In the genomic region with DNA sequence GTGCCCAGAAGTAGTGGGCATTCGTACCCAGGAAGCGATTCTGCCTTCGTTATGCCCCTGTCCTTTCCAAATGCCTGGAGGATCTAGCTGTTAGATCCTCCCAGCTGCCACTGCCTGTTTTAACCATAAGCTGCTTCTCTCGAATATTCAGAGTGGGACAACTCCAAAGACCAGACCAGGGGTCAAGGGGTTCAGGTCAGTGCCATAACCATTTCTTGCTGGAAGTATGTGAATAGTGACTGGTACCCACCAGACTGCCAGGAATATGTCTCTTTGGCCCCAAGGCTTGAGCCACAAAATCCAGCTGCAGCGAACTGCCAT, we compare ENCODE assay signal across 8 cellular contexts. TPM values are rescaled to one million over a fixed set of nuclear protein-coding genes. Genes with fewer than 3 reads are reported as not detected.
DNase-seq lines count a peak whose midpoint lies in the region; ATAC-seq, FAIRE-seq and TF ChIP-seq lines count a peak whose summit lies in the region.

No MANE protein-coding gene starts in this region.

- peaks cover 38% of the 10 kb centered on the region for H3K4me1 ChIP-seq in DND-41 (ENCODE audit: insufficient read depth, low read length)
- H3K4me1 ChIP-seq in esophagus (ENCODE audit: control insufficient read depth in 2 of 2, insufficient read depth in 2 of 2, low read length in 1 of 2), result peaks cover 0 to 5% of the 10 kb centered on the region in 2 donors
- H3K4me1 ChIP-seq in pancreas, result peaks cover 8 to 14% (median 12%) of the 10 kb centered on the region in 3 donors

- FAIRE-seq in pancreas (lab: Jason Lieb, UNC), result no peak

- ATAC-seq in DND-41 (ENCODE audit: insufficient read depth, low read depth) (no peak), pancreas (no peak), HG03159 (IDR thresholded peaks at IDR 0.05; ENCODE audit: unreplicated experiment) (no peak), GM21723 (IDR thresholded peaks at IDR 0.05; ENCODE audit: unreplicated experiment) (no peak)

- H3K36me3 ChIP-seq in DND-41 (ENCODE audit: insufficient read depth, low read length) (peaks cover 18% of the 10 kb centered on the region), esophagus (ENCODE audit: control insufficient read depth in 2 of 2, insufficient read depth in 2 of 2, low read length in 1 of 2) (peaks cover 3 to 9% of the 10 kb centered on the region in 2 donors), pancreas (peaks cover 0 to 3% (median 0%) of the 10 kb centered on the region in 3 donors)

- peak overlapping the region; percentile 70 to 87; a peak in 3 of 4 replicates for H3K4me3 ChIP-seq in DND-41 (ENCODE audit: low read depth in 1 of 2, low read length in 2 of 2)
- H3K4me3 ChIP-seq in esophagus (ENCODE audit: low read depth in 1 of 2, low read length in 2 of 2), result peak overlapping the region; percentile 82 to 99
- peak overlapping the region; percentile 54 to 94 (median 79) for H3K4me3 ChIP-seq in pancreas

- DNase-seq in DND-41 (no peak), RWPE1 (ENCODE audit: low spot score) (no peak), pancreas (no peak), NCI-H2227 treated with DMSO at 0.1 percent for 48 hours (lab: John Stamatoyannopoulos, UW) (no peak)
- DNase-seq in activated CD4-positive, alpha-beta T cell treated with anti-CD3 and anti-CD28 coated beads for 48 hours, result no peak

- peak overlapping the region; percentile 98 for H3K4me2 ChIP-seq in DND-41 (ENCODE audit: insufficient read depth, low read length)

- CTCF ChIA-PET in RWPE1 (lab: Yijun Ruan, JAX), result interaction anchor here (0.6 to 1.9 kb wide), 10 partner anchors 9 to 627 kb away, joined by 3 to 9 read pairs (median 4); a partner anchor contains a TSS

- POLR2A ChIA-PET in RWPE1 (lab: Yijun Ruan, JAX; ENCODE audit: low non-redundant PET), result no interaction called here

- peak; percentile 1 for TF ChIP-seq CTCF in DND-41 (IDR thresholded peaks at IDR 0.05; ENCODE audit: borderline replicate concordance, extremely low read depth, low read length, poor library complexity, severe bottlenecking)
- TF ChIP-seq CTCF in RWPE1 (conservative IDR thresholded peaks at IDR 0.05; ENCODE audit: low read depth), result peak; percentile 37
- peak in 1 of 4 donors; percentile 12 for TF ChIP-seq CTCF in pancreas (IDR thresholded peaks at IDR 0.05)

- intact Hi-C loops in pancreas (cut with DNase I), result no loop called here

- peak overlapping the region; percentile 81 for H3K9ac ChIP-seq in DND-41 (ENCODE audit: low read depth, low read length)

- H3K9me3 ChIP-seq in DND-41 (ENCODE audit: insufficient read depth, low read length, severe bottlenecking), result no peaks in the 10 kb centered on the region
- no peaks in the 10 kb centered on the region for H3K9me3 ChIP-seq in esophagus (ENCODE audit: control insufficient read depth in 2 of 2, insufficient read depth in 1 of 2, low read depth in 1 of 2, low read length in 1 of 2)
- no peaks in the 10 kb centered on the region for H3K9me3 ChIP-seq in pancreas

- H3K27me3 ChIP-seq in DND-41 (ENCODE audit: insufficient read depth, low read length, poor library complexity), result no peaks in the 10 kb centered on the region
- H3K27me3 ChIP-seq in esophagus (ENCODE audit: control insufficient read depth in 1 of 2, insufficient read depth in 2 of 2, low read length in 2 of 2), result no peaks in the 10 kb centered on the region
- no peaks in the 10 kb centered on the region for H3K27me3 ChIP-seq in pancreas

- 17 to 19% methylated on average over 5 of the region's 5 CpGs for WGBS in esophagus, 2 donors
- 22 to 23% methylated on average over 5 of the region's 5 CpGs for WGBS in pancreas, 2 donors

- H2AFZ ChIP-seq in DND-41 (ENCODE audit: low read depth, low read length), result peak overlapping the region; percentile 77

- peaks cover 28% of the 10 kb centered on the region for H3K79me2 ChIP-seq in DND-41 (ENCODE audit: insufficient read depth, low read length)

- peak overlapping the region; percentile 72 for H3K27ac ChIP-seq in DND-41 (ENCODE audit: low read length)
- peak overlapping the region; percentile 90 for H3K27ac ChIP-seq in RWPE1
- H3K27ac ChIP-seq in esophagus (ENCODE audit: low read depth in 2 of 2, low read length in 1 of 2), result peak overlapping the region; percentile 98
- peak overlapping the region; percentile 65 to 91 (median 75) for H3K27ac ChIP-seq in pancreas

- peaks cover 7% of the 10 kb centered on the region; the same call in 1 of the 2 replicates for H4K20me1 ChIP-seq in DND-41 (ENCODE audit: insufficient read depth, low read length)

RNA-seq across cellular contexts. Expression of a gene that starts 0.9 kb away (rescaled TPM):
- polyA plus RNA-seq in esophagus (1 to 10 TPM; 3.2 to 5.6 TPM), pancreas (1 to 10 TPM; 1.4 to 2.0 TPM)
- total RNA-seq in pancreas, result 10 to 100 TPM in 2 of 6 donors, 1 to 10 TPM in 4; 6.2 to 13.5 (median 8.0) TPM

RNA-seq across cellular contexts. Expression of a gene that starts 52.3 kb away (rescaled TPM):
- polyA plus RNA-seq in esophagus, result 10 to 100 TPM in 1 of 2 donors, 1 to 10 TPM in 1; 8.9 to 15.6 TPM
- 10 to 100 TPM in 1 of 6 donors, 1 to 10 TPM in 5; 5.2 to 11.9 (median 6.2) TPM for total RNA-seq in pancreas
- 1 to 10 TPM; 4.8 to 9.3 TPM for polyA plus RNA-seq in pancreas

RNA-seq across cellular contexts. Expression of a gene that starts 52.7 kb away (rescaled TPM):
- polyA plus RNA-seq in esophagus (10 to 100 TPM; 19.3 to 39.0 TPM), pancreas (10 to 100 TPM; 33.1 to 46.1 TPM)
- total RNA-seq in pancreas, result 10 to 100 TPM; 18.2 to 26.9 (median 23.1) TPM
